ENCODE assay signal across 22 cellular contexts in genomic region chr1:185966487-185966886, GRCh38.
DNase-seq lines count a peak whose midpoint lies in the region; ATAC-seq and TF ChIP-seq lines count a peak whose summit lies in the region.
"Had no signal": no experiment of that assay in that cellular context is flagged by ENCODE, and none has a peak within 500 bp of the region (broad histone marks: within the 10 kb centered on the region; RNA-seq: fewer than 3 reads in every experiment).

No MANE protein-coding gene starts in this region.

- H3K36me3 ChIP-seq in right atrium auricular region (no peaks in the 10 kb centered on the region), smooth muscle cell (ENCODE audit: low read depth) (no peaks in the 10 kb centered on the region)
- H3K36me3 ChIP-seq: colonic mucosa, HAP-1 had no signal

- H3K4me1 ChIP-seq in right atrium auricular region: peaks cover 0 to 36% of the 10 kb centered on the region in 2 donors
- H3K4me1 ChIP-seq in smooth muscle cell (ENCODE audit: low read depth): peaks cover 39% of the 10 kb centered on the region
- H3K4me1 ChIP-seq: colonic mucosa, HAP-1 had no signal

- H3K4me3 Mint-ChIP-seq in activated CD8-positive, alpha-beta T cell treated with anti-CD3 and anti-CD28 coated beads, Interleukin-2, amount 10 ng/mL, durations not matched to agents 7 days and 5 days: no peak overlapping the region
- no peak overlapping the region for H3K4me3 Mint-ChIP-seq in T-cell
- H3K4me3 Mint-ChIP-seq: activated naive CD4-positive, alpha-beta T cell treated with anti-CD3 and anti-CD28 coated beads for 36 hours; CD4-positive, CD25-positive, alpha-beta regulatory T cell; nephron; stimulated activated naive B cell treated with anti-CD40 and anti-IgM and Interleukin-4, amounts not matched to agents 10 μg/mL and 1 μg/mL and 100 μg/mL, for 72 hours had no signal

- no peaks in the 10 kb centered on the region for H4K20me1 ChIP-seq in smooth muscle cell (ENCODE audit: low read depth)

- no peaks in the 10 kb centered on the region for H3K4me1 Mint-ChIP-seq in activated CD8-positive, alpha-beta T cell treated with anti-CD3 and anti-CD28 coated beads, Interleukin-2, amount 10 ng/mL, durations not matched to agents 7 days and 5 days (ENCODE audit: low read depth)
- H3K4me1 Mint-ChIP-seq in T-cell: no peaks in the 10 kb centered on the region
- H3K4me1 Mint-ChIP-seq: CD4-positive, CD25-positive, alpha-beta regulatory T cell; stimulated activated naive B cell treated with anti-CD40 and anti-IgM and Interleukin-4, amounts not matched to agents 10 μg/mL and 1 μg/mL and 100 μg/mL, for 72 hours had no signal

- H3F3A ChIP-seq in smooth muscle cell (ENCODE audit: low read depth): peaks cover 4% of the 10 kb centered on the region

- H3K36me3 Mint-ChIP-seq in activated CD8-positive, alpha-beta T cell treated with anti-CD3 and anti-CD28 coated beads, Interleukin-2, amount 10 ng/mL, durations not matched to agents 7 days and 5 days (ENCODE audit: low read depth): no peaks in the 10 kb centered on the region
- H3K36me3 Mint-ChIP-seq in T-cell: no peaks in the 10 kb centered on the region
- H3K36me3 Mint-ChIP-seq: CD4-positive, CD25-positive, alpha-beta regulatory T cell; stimulated activated naive B cell treated with anti-CD40 and anti-IgM and Interleukin-4, amounts not matched to agents 10 μg/mL and 1 μg/mL and 100 μg/mL, for 72 hours had no signal

- peak overlapping the region; percentile 66 for H3K4me2 ChIP-seq in smooth muscle cell

- H3K9me3 Mint-ChIP-seq in activated CD8-positive, alpha-beta T cell treated with anti-CD3 and anti-CD28 coated beads, Interleukin-2, amount 10 ng/mL, durations not matched to agents 7 days and 5 days (ENCODE audit: insufficient read depth): no peaks in the 10 kb centered on the region
- H3K9me3 Mint-ChIP-seq in T-cell: no peaks in the 10 kb centered on the region
- H3K9me3 Mint-ChIP-seq: activated naive CD4-positive, alpha-beta T cell treated with anti-CD3 and anti-CD28 coated beads for 36 hours; nephron; stimulated activated naive B cell treated with anti-CD40 and anti-IgM and Interleukin-4, amounts not matched to agents 10 μg/mL and 1 μg/mL and 100 μg/mL, for 72 hours had no signal

- H3K27ac ChIP-seq in right atrium auricular region (peak overlapping the region; percentile 18 to 46), smooth muscle cell (ENCODE audit: low read depth) (peak overlapping the region; percentile 95)
- H3K27ac ChIP-seq: colonic mucosa had no signal

- H3K27me3 ChIP-seq in right atrium auricular region (no peaks in the 10 kb centered on the region), smooth muscle cell (ENCODE audit: low read depth) (no peaks in the 10 kb centered on the region)
- H3K27me3 ChIP-seq: colonic mucosa had no signal

- H3K4me3 ChIP-seq in cardiac fibroblast (replicated peaks in 1 of 2; ENCODE audit: low read depth in 2 of 2, low read length in 2 of 2) (no peak overlapping the region), right atrium auricular region (peak overlapping the region in 1 of 2 donors; percentile 2), smooth muscle cell (no peak overlapping the region)
- H3K4me3 ChIP-seq: colonic mucosa, HAP-1, skin epidermis had no signal

- peak; percentile 17 for DNase-seq in RPMI7951 (ENCODE audit: low read depth)
- DNase-seq in cardiac fibroblast (ENCODE audit: low read depth in 2 of 2): peak; percentile 39 to 44
- DNase-seq in right atrium auricular region (ENCODE audit: low spot score): no peak
- no peak for DNase-seq in smooth muscle cell (lab: John Stamatoyannopoulos, UW; ENCODE audit: unreplicated experiment)
- DNase-seq in activated CD8-positive, alpha-beta T cell treated with anti-CD3 and anti-CD28 coated beads, Interleukin-2, amount 10 ng/mL, durations not matched to agents 7 days and 5 days: no peak
- DNase-seq in GM03348 (ENCODE audit: low spot score): no peak
- no peak for DNase-seq in T-cell
- DNase-seq: activated CD4-positive, CD25-positive, alpha-beta regulatory T cell treated with anti-CD3 and anti-CD28 coated beads, Interleukin-2, amount 50 U/mL, for 72 hours; activated naive CD4-positive, alpha-beta T cell treated with anti-CD3 and anti-CD28 coated beads for 36 hours; activated T-cell treated with anti-CD3 and anti-CD28 coated beads, Interleukin-2, amount 50 U/mL, for 1 hour; anterior cingulate cortex; CD4-positive, CD25-positive, alpha-beta regulatory T cell; colonic mucosa; glutamatergic neuron; left cardiac atrium; MM.1S; NCI-H1694; stimulated activated naive B cell treated with anti-CD40 and anti-IgM and Interleukin-4, amounts not matched to agents 10 μg/mL and 1 μg/mL and 100 μg/mL, for 72 hours had no signal

- no peak overlapping the region for H3K27ac Mint-ChIP-seq in activated CD8-positive, alpha-beta T cell treated with anti-CD3 and anti-CD28 coated beads, Interleukin-2, amount 10 ng/mL, durations not matched to agents 7 days and 5 days
- H3K27ac Mint-ChIP-seq in T-cell: no peak overlapping the region
- H3K27ac Mint-ChIP-seq: activated naive CD4-positive, alpha-beta T cell treated with anti-CD3 and anti-CD28 coated beads for 36 hours; CD4-positive, CD25-positive, alpha-beta regulatory T cell; stimulated activated naive B cell treated with anti-CD40 and anti-IgM and Interleukin-4, amounts not matched to agents 10 μg/mL and 1 μg/mL and 100 μg/mL, for 72 hours had no signal

- POLR2A ChIA-PET in activated CD8-positive, alpha-beta T cell treated with anti-CD3 and anti-CD28 coated beads, Interleukin-2, amount 10 ng/mL, durations not matched to agents 7 days and 5 days (lab: Charles Lee): no interaction called here
- POLR2A ChIA-PET in T-cell (lab: Charles Lee): no interaction called here

- H3K9me3 ChIP-seq in right atrium auricular region (no peaks in the 10 kb centered on the region), smooth muscle cell (replicated peaks; ENCODE audit: low read depth) (no peaks in the 10 kb centered on the region)
- H3K9me3 ChIP-seq: colonic mucosa, HAP-1 had no signal

- CTCF ChIA-PET in activated CD8-positive, alpha-beta T cell treated with anti-CD3 and anti-CD28 coated beads, Interleukin-2, amount 10 ng/mL, durations not matched to agents 7 days and 5 days (lab: Charles Lee): no interaction called here
- CTCF ChIA-PET in T-cell (lab: Charles Lee): interaction anchor here in 1 of 2 donors (0.5 kb wide), 1 partner anchor 222 kb away, joined by 5 read pairs; no protein-coding TSS in a partner anchor

- H2AFZ ChIP-seq in smooth muscle cell (ENCODE audit: low read depth): no peak overlapping the region

- no peaks in the 10 kb centered on the region for H3K27me3 Mint-ChIP-seq in activated CD8-positive, alpha-beta T cell treated with anti-CD3 and anti-CD28 coated beads, Interleukin-2, amount 10 ng/mL, durations not matched to agents 7 days and 5 days (ENCODE audit: low read depth)
- peaks cover 5 to 17% of the 10 kb centered on the region in 2 donors for H3K27me3 Mint-ChIP-seq in T-cell
- H3K27me3 Mint-ChIP-seq: stimulated activated naive B cell treated with anti-CD40 and anti-IgM and Interleukin-4, amounts not matched to agents 10 μg/mL and 1 μg/mL and 100 μg/mL, for 72 hours had no signal

- no peak for TF ChIP-seq CTCF in cardiac fibroblast (IDR thresholded peaks at IDR 0.05; ENCODE audit: low read depth, low read length)
- no peak for TF ChIP-seq CTCF in right atrium auricular region (IDR thresholded peaks at IDR 0.05)
- TF ChIP-seq CTCF in smooth muscle cell (IDR thresholded peaks at IDR 0.05; ENCODE audit: borderline replicate concordance, insufficient read depth, poor library complexity, severe bottlenecking): no peak

- H3K79me2 ChIP-seq in smooth muscle cell (ENCODE audit: low read depth): no peaks in the 10 kb centered on the region

- H3K9ac ChIP-seq in smooth muscle cell (ENCODE audit: low read depth): peak overlapping the region; percentile 66

- ATAC-seq in activated CD8-positive, alpha-beta T cell treated with anti-CD3 and anti-CD28 coated beads, Interleukin-2, amount 10 ng/mL, durations not matched to agents 7 days and 5 days: no peak
- ATAC-seq in GM19324 (IDR thresholded peaks at IDR 0.05; ENCODE audit: low FRiP score, unreplicated experiment) (no peak), T-cell (replicated peaks in 1 of 4) (no peak)
- ATAC-seq: stimulated activated naive B cell treated with anti-CD40 and anti-IgM and Interleukin-4, amounts not matched to agents 10 μg/mL and 1 μg/mL and 100 μg/mL, for 72 hours had no signal

- 47% methylated on average over 2 of the region's 2 CpGs for WGBS in smooth muscle cell (ENCODE audit: low lambda C conversion rate)

Comparison
In these comparisons a context has a peak if more than half of its experiments do, and no peak if none do; other contexts are left out.
1. DNase-seq: peak in RPMI7951 (single experiment) and cardiac fibroblast (2 of 2); none in right atrium auricular region (single experiment), smooth muscle cell (single experiment), activated CD8-positive, alpha-beta T cell treated with anti-CD3 and anti-CD28 coated beads, Interleukin-2, amount 10 ng/mL, durations not matched to agents 7 days and 5 days (single experiment), GM03348 (single experiment) and T-cell (0 of 34).